In genomic region chr17:36825956-36826350, GRCh38 we compare ENCODE assay signal across 20 cellular contexts.
DNase-seq lines count a peak whose midpoint lies in the region; ATAC-seq, FAIRE-seq and TF ChIP-seq lines count a peak whose summit lies in the region.
"Had no signal": no experiment of that assay in that cellular context is flagged by ENCODE, and none has a peak within 500 bp of the region (broad histone marks: within the 10 kb centered on the region; RNA-seq: fewer than 3 reads in every experiment).

No MANE protein-coding gene starts in this region.

- no peak overlapping the region for H3K27ac ChIP-seq in GM23338 (ENCODE audit: low read depth)
- H3K27ac ChIP-seq in keratinocyte (ENCODE audit: control insufficient read depth, insufficient read depth, low read length): no peak overlapping the region
- no peak overlapping the region for H3K27ac ChIP-seq in neuronal stem cell (replicated peaks; ENCODE audit: low read length)
- no peak overlapping the region for H3K27ac ChIP-seq in effector memory CD4-positive, alpha-beta T cell (ENCODE audit: insufficient read depth, low read length, poor library complexity, severe bottlenecking)

- no CpG with 5 or more reads among the region's 9 CpGs for WGBS in neuronal stem cell (ENCODE audit: extremely low coverage in 2 of 2, insufficient read length in 2 of 2, insufficient replicate concordance in 1 of 2), 2 donors

- no peak overlapping the region for H3K4me3 Mint-ChIP-seq in GM23338
- no peak overlapping the region for H3K4me3 Mint-ChIP-seq in chondrocyte (ENCODE audit: unreplicated experiment)
- H3K4me3 Mint-ChIP-seq: CD4-positive, CD25-positive, alpha-beta regulatory T cell; CD8-positive, alpha-beta memory T cell had no signal

- H3K27ac Mint-ChIP-seq in GM23338 (no peak overlapping the region), chondrocyte (ENCODE audit: unreplicated experiment) (no peak overlapping the region)
- H3K27ac Mint-ChIP-seq: CD4-positive, CD25-positive, alpha-beta regulatory T cell; CD8-positive, alpha-beta memory T cell had no signal

- H3K9ac ChIP-seq in keratinocyte (ENCODE audit: control insufficient read depth, extremely low read depth, insufficient read depth, low read length): no peak overlapping the region
- no peak overlapping the region for H3K9ac ChIP-seq in neuronal stem cell (ENCODE audit: low read depth, low read length, poor library complexity)

- H3F3A ChIP-seq in GM23338 (replicated peaks; ENCODE audit: low read depth): no peaks in the 10 kb centered on the region

- peaks cover 8% of the 10 kb centered on the region for H3K4me1 ChIP-seq in GM23338 (ENCODE audit: insufficient read depth)
- peaks cover 4% of the 10 kb centered on the region for H3K4me1 ChIP-seq in keratinocyte (ENCODE audit: control insufficient read depth, extremely low read depth, insufficient read depth, low read length)
- no peaks in the 10 kb centered on the region for H3K4me1 ChIP-seq in neuronal stem cell (ENCODE audit: control insufficient read depth in 2 of 2, insufficient read depth in 1 of 2, low read depth in 1 of 2, low read length in 2 of 2)
- H3K4me1 ChIP-seq in effector memory CD4-positive, alpha-beta T cell (ENCODE audit: control insufficient read depth, insufficient read depth, low read length, poor library complexity, severe bottlenecking): no peaks in the 10 kb centered on the region
- H3K4me1 ChIP-seq: BE2C had no signal

- H3K27me3 ChIP-seq in GM23338 (ENCODE audit: insufficient read depth): no peaks in the 10 kb centered on the region
- peaks cover 12% of the 10 kb centered on the region for H3K27me3 ChIP-seq in keratinocyte (ENCODE audit: control insufficient read depth, extremely low read depth, insufficient read depth, low read length)
- peaks cover 0 to 37% (median 0%) of the 10 kb centered on the region in 3 experiments for H3K27me3 ChIP-seq in neuronal stem cell (ENCODE audit: control insufficient read depth in 3 of 3, insufficient read depth in 3 of 3, low read depth in 1 of 3, low read length in 3 of 3)
- H3K27me3 ChIP-seq in effector memory CD4-positive, alpha-beta T cell (replicated peaks; ENCODE audit: control insufficient read depth, insufficient read depth, low read length, poor library complexity, severe bottlenecking): no peaks in the 10 kb centered on the region
- H3K27me3 ChIP-seq: BE2C had no signal

- TF ChIP-seq CTCF in GM23338 (conservative IDR thresholded peaks at IDR 0.05; ENCODE audit: low read depth in 2 of 2) (0 out of 4 replicates have a peak, but pooled peaks of 1 of the 2 experiments have one; percentile 5), chondrocyte (IDR thresholded peaks at IDR 0.05) (no peak), keratinocyte (optimal IDR thresholded peaks at IDR 0.05 in 1 of 3, IDR thresholded peaks at IDR 0.05 in 1 of 3, conservative IDR thresholded peaks at IDR 0.05 in 1 of 3; ENCODE audit: extremely low read depth in 1 of 3, insufficient read depth in 2 of 3, low read length in 3 of 3) (no peak)

- H2BK15ac ChIP-seq in neuronal stem cell (ENCODE audit: low read length): no peak overlapping the region

- H4K20me1 ChIP-seq in GM23338 (replicated peaks; ENCODE audit: insufficient read depth): no peaks in the 10 kb centered on the region
- no peaks in the 10 kb centered on the region for H4K20me1 ChIP-seq in keratinocyte (ENCODE audit: control insufficient read depth, extremely low read depth, insufficient read depth, low read length)

- DNase-seq in GM23338 (ENCODE audit: low spot score) (no peak), chondrocyte (ENCODE audit: low spot score) (peak; percentile 42), keratinocyte (ENCODE audit: low read depth, low spot score) (no peak), neuronal stem cell (ENCODE audit: low spot score) (no peak), activated gamma-delta T cell (lab: John Stamatoyannopoulos, UW) (no peak)
- DNase-seq in effector memory CD4-positive, alpha-beta T cell: no peak
- DNase-seq: BE2C; C1 segment of cervical spinal cord; CD4-positive, CD25-positive, alpha-beta regulatory T cell; CD8-positive, alpha-beta memory T cell; COR-L47; HCEC 1CT; IMR-90 had no signal

- H3K9me1 ChIP-seq in keratinocyte (ENCODE audit: control insufficient read depth, extremely low read depth, insufficient read depth, low read length): no peaks in the 10 kb centered on the region

- H3K36me3 ChIP-seq in GM23338 (ENCODE audit: insufficient read depth): no peaks in the 10 kb centered on the region
- H3K36me3 ChIP-seq in keratinocyte (ENCODE audit: control insufficient read depth in 2 of 2, extremely low read depth in 1 of 2, insufficient read depth in 2 of 2, low read length in 2 of 2): no peaks in the 10 kb centered on the region
- H3K36me3 ChIP-seq in neuronal stem cell (replicated peaks in 1 of 2; ENCODE audit: control insufficient read depth in 2 of 2, insufficient read depth in 2 of 2, low read length in 2 of 2): no peaks in the 10 kb centered on the region
- no peaks in the 10 kb centered on the region for H3K36me3 ChIP-seq in effector memory CD4-positive, alpha-beta T cell (ENCODE audit: control insufficient read depth, insufficient read depth, low read length)
- H3K36me3 ChIP-seq: BE2C had no signal

- H3K9me2 ChIP-seq in GM23338 (ENCODE audit: insufficient read depth): no peaks in the 10 kb centered on the region

- no peak overlapping the region for H4K91ac ChIP-seq in neuronal stem cell (ENCODE audit: low read depth, low read length, poor library complexity)

- no peak overlapping the region for H3K4me3 ChIP-seq in GM23338
- no peak overlapping the region for H3K4me3 ChIP-seq in keratinocyte (ENCODE audit: control insufficient read depth in 2 of 3, extremely low read depth in 1 of 3, insufficient read depth in 2 of 3, low read depth in 1 of 3, low read length in 3 of 3)
- no peak overlapping the region for H3K4me3 ChIP-seq in neuronal stem cell (ENCODE audit: low read length in 2 of 2)
- H3K4me3 ChIP-seq in effector memory CD4-positive, alpha-beta T cell (ENCODE audit: insufficient read depth, low read depth, low read length, poor library complexity, severe bottlenecking): no peak overlapping the region
- H3K4me3 ChIP-seq: K562 had no signal

- no peak overlapping the region for H3K18ac ChIP-seq in neuronal stem cell (ENCODE audit: low read length)

- no peak overlapping the region for H3K4ac ChIP-seq in neuronal stem cell (ENCODE audit: low read length)

- no peak for FAIRE-seq in keratinocyte (lab: Jason Lieb, UNC)
- FAIRE-seq: D721Med, G401.6, GM12892, GM18507, HTR-8/SVneo, K562 had no signal

- H3K4me2 ChIP-seq in GM23338 (no peak overlapping the region), keratinocyte (ENCODE audit: control insufficient read depth, extremely low read depth, insufficient read depth, low read depth, low read length) (peak overlapping the region; percentile 2), neuronal stem cell (ENCODE audit: insufficient read depth, low read length, poor library complexity, severe bottlenecking) (no peak overlapping the region)

- H2BK120ac ChIP-seq in neuronal stem cell (ENCODE audit: low read depth, low read length): no peak overlapping the region

- no peak overlapping the region for H3K23ac ChIP-seq in neuronal stem cell (ENCODE audit: low read depth, low read length, poor library complexity)

- no peak overlapping the region for H2BK12ac ChIP-seq in neuronal stem cell (ENCODE audit: low read length)

- peak; percentile 14; the same call in 1 of the 3 replicates for ATAC-seq in GM23338
- ATAC-seq in GM19452 (IDR thresholded peaks at IDR 0.05; ENCODE audit: unreplicated experiment): no peak
- ATAC-seq: K562 had no signal

- no peaks in the 10 kb centered on the region for H3K79me2 ChIP-seq in GM23338 (replicated peaks; ENCODE audit: insufficient read depth)
- H3K79me2 ChIP-seq in keratinocyte (ENCODE audit: control insufficient read depth, insufficient read depth, low read length): no peaks in the 10 kb centered on the region

- H3K36me3 Mint-ChIP-seq in GM23338 (ENCODE audit: low read depth) (peaks cover 3% of the 10 kb centered on the region; the same call in 1 of the 3 replicates), chondrocyte (ENCODE audit: low read depth) (no peaks in the 10 kb centered on the region)
- H3K36me3 Mint-ChIP-seq: CD4-positive, CD25-positive, alpha-beta regulatory T cell; CD8-positive, alpha-beta memory T cell had no signal

- no peak overlapping the region for H2BK5ac ChIP-seq in neuronal stem cell (ENCODE audit: low read length)

- peaks cover 41% of the 10 kb centered on the region for H3K4me1 Mint-ChIP-seq in GM23338
- H3K4me1 Mint-ChIP-seq in chondrocyte (ENCODE audit: low read depth): no peaks in the 10 kb centered on the region
- H3K4me1 Mint-ChIP-seq: CD4-positive, CD25-positive, alpha-beta regulatory T cell; CD8-positive, alpha-beta memory T cell had no signal

- no peak overlapping the region for H4K8ac ChIP-seq in neuronal stem cell (ENCODE audit: low read depth, low read length)

- H3K27me3 Mint-ChIP-seq in GM23338 (ENCODE audit: insufficient read depth, low read depth, poor library complexity): peaks cover 19% of the 10 kb centered on the region
- peaks cover 47% of the 10 kb centered on the region for H3K27me3 Mint-ChIP-seq in chondrocyte (ENCODE audit: low read depth)

- H2AFZ ChIP-seq in GM23338: no peak overlapping the region
- peak overlapping the region; percentile 44 for H2AFZ ChIP-seq in keratinocyte (ENCODE audit: control insufficient read depth, low read length)
- H2AFZ ChIP-seq in neuronal stem cell (ENCODE audit: low read length): no peak overlapping the region

- no peaks in the 10 kb centered on the region for H3K9me3 Mint-ChIP-seq in GM23338
- H3K9me3 Mint-ChIP-seq in chondrocyte (ENCODE audit: low read depth): no peaks in the 10 kb centered on the region
- H3K9me3 Mint-ChIP-seq: CD4-positive, CD25-positive, alpha-beta regulatory T cell; CD8-positive, alpha-beta memory T cell had no signal

- dilution Hi-C loops in keratinocyte (cut with MboI; ENCODE audit: extremely low pct_ligation_motif_present, low sequenced_read_pairs): no loop called here

- H3K9me3 ChIP-seq in keratinocyte (ENCODE audit: control insufficient read depth, low read depth, low read length): no peaks in the 10 kb centered on the region
- no peaks in the 10 kb centered on the region for H3K9me3 ChIP-seq in neuronal stem cell (replicated peaks in 1 of 2; ENCODE audit: control insufficient read depth in 2 of 2, insufficient read depth in 1 of 2, low read depth in 1 of 2, low read length in 2 of 2)
- no peaks in the 10 kb centered on the region for H3K9me3 ChIP-seq in effector memory CD4-positive, alpha-beta T cell (ENCODE audit: control insufficient read depth, low read length)
- H3K9me3 ChIP-seq: BE2C had no signal

- H3K79me1 ChIP-seq in neuronal stem cell (ENCODE audit: low read depth, low read length): no peaks in the 10 kb centered on the region

- no peak overlapping the region for H3K14ac ChIP-seq in neuronal stem cell (ENCODE audit: low read length)

- H2AK5ac ChIP-seq in neuronal stem cell (ENCODE audit: low read depth, low read length): peak overlapping the region; percentile 61
